Comparison of ENCODE assay signal across 2 cellular contexts in the genomic region with DNA sequence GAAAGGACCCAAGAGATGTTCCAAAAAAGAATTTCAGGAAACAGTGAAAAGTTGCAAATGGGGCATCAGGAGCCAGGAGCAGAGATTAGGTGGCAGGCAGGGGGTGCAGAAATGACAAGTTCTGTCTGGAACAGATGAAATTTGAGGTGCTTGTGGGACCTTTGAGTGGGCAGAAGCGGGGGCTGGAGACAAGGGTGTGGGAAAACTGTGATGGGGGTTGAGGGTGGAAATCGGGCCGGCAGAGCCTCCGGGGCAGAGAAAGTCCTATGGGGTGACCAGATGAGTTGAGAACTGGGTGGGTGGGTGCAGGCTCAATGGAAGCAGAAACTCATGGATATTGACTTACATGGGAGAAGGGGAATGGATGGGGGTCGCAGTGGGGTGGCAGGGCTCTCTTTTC.
TF ChIP-seq lines count a peak whose summit lies in the region.

No MANE protein-coding gene starts in this region.

TF ChIP-seq in GM23338, 12 proteins besides CTCF, POLR2A, EP300 and RAD21 (continued from another document):
- TF ChIP-seq, protein P1, sequence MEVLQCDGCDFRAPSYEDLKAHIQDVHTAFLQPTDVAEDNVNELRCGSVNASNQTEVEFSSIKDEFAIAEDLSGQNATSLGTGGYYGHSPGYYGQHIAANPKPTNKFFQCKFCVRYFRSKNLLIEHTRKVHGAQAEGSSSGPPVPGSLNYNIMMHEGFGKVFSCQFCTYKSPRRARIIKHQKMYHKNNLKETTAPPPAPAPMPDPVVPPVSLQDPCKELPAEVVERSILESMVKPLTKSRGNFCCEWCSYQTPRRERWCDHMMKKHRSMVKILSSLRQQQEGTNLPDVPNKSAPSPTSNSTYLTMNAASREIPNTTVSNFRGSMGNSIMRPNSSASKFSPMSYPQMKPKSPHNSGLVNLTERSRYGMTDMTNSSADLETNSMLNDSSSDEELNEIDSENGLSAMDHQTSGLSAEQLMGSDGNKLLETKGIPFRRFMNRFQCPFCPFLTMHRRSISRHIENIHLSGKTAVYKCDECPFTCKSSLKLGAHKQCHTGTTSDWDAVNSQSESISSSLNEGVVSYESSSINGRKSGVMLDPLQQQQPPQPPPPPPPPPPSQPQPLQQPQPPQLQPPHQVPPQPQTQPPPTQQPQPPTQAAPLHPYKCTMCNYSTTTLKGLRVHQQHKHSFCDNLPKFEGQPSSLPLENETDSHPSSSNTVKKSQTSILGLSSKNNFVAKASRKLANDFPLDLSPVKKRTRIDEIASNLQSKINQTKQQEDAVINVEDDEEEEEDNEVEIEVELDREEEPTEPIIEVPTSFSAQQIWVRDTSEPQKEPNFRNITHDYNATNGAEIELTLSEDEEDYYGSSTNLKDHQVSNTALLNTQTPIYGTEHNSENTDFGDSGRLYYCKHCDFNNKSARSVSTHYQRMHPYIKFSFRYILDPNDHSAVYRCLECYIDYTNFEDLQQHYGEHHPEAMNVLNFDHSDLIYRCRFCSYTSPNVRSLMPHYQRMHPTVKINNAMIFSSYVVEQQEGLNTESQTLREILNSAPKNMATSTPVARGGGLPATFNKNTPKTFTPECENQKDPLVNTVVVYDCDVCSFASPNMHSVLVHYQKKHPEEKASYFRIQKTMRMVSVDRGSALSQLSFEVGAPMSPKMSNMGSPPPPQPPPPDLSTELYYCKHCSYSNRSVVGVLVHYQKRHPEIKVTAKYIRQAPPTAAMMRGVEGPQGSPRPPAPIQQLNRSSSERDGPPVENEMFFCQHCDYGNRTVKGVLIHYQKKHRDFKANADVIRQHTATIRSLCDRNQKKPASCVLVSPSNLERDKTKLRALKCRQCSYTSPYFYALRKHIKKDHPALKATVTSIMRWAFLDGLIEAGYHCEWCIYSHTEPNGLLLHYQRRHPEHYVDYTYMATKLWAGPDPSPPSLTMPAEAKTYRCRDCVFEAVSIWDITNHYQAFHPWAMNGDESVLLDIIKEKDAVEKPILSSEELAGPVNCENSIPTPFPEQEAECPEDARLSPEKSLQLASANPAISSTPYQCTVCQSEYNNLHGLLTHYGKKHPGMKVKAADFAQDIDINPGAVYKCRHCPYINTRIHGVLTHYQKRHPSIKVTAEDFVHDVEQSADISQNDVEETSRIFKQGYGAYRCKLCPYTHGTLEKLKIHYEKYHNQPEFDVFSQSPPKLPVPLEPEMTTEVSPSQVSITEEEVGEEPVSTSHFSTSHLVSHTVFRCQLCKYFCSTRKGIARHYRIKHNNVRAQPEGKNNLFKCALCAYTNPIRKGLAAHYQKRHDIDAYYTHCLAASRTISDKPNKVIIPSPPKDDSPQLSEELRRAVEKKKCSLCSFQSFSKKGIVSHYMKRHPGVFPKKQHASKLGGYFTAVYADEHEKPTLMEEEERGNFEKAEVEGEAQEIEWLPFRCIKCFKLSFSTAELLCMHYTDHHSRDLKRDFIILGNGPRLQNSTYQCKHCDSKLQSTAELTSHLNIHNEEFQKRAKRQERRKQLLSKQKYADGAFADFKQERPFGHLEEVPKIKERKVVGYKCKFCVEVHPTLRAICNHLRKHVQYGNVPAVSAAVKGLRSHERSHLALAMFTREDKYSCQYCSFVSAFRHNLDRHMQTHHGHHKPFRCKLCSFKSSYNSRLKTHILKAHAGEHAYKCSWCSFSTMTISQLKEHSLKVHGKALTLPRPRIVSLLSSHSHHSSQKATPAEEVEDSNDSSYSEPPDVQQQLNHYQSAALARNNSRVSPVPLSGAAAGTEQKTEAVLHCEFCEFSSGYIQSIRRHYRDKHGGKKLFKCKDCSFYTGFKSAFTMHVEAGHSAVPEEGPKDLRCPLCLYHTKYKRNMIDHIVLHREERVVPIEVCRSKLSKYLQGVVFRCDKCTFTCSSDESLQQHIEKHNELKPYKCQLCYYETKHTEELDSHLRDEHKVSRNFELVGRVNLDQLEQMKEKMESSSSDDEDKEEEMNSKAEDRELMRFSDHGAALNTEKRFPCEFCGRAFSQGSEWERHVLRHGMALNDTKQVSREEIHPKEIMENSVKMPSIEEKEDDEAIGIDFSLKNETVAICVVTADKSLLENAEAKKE (CRISPR knock-in tag; IDR thresholded peaks at IDR 0.05), result no peak
- TF ChIP-seq, protein P2, sequence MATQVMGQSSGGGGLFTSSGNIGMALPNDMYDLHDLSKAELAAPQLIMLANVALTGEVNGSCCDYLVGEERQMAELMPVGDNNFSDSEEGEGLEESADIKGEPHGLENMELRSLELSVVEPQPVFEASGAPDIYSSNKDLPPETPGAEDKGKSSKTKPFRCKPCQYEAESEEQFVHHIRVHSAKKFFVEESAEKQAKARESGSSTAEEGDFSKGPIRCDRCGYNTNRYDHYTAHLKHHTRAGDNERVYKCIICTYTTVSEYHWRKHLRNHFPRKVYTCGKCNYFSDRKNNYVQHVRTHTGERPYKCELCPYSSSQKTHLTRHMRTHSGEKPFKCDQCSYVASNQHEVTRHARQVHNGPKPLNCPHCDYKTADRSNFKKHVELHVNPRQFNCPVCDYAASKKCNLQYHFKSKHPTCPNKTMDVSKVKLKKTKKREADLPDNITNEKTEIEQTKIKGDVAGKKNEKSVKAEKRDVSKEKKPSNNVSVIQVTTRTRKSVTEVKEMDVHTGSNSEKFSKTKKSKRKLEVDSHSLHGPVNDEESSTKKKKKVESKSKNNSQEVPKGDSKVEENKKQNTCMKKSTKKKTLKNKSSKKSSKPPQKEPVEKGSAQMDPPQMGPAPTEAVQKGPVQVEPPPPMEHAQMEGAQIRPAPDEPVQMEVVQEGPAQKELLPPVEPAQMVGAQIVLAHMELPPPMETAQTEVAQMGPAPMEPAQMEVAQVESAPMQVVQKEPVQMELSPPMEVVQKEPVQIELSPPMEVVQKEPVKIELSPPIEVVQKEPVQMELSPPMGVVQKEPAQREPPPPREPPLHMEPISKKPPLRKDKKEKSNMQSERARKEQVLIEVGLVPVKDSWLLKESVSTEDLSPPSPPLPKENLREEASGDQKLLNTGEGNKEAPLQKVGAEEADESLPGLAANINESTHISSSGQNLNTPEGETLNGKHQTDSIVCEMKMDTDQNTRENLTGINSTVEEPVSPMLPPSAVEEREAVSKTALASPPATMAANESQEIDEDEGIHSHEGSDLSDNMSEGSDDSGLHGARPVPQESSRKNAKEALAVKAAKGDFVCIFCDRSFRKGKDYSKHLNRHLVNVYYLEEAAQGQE (IDR thresholded peaks at IDR 0.05; ENCODE audit: unreplicated experiment), result no peak
- TF ChIP-seq EZH2phosphoT487 (IDR thresholded peaks at IDR 0.05; ENCODE audit: unreplicated experiment) (no peak), EZH2 (IDR thresholded peaks at IDR 0.05; ENCODE audit: low read depth, unreplicated experiment) (no peak), POLR2AphosphoS5 (IDR thresholded peaks at IDR 0.05; ENCODE audit: low read depth) (no peak), CREB1 (CRISPR knock-in tag; IDR thresholded peaks at IDR 0.05; ENCODE audit: low read depth) (no peak), ZNF114 (CRISPR knock-in tag; IDR thresholded peaks at IDR 0.05) (no peak), STAT1 (IDR thresholded peaks at IDR 0.05; ENCODE audit: unreplicated experiment) (no peak)

TF ChIP-seq in WTC11, 78 proteins besides CTCF, POLR2A, EP300 and RAD21 (continued from another document):
- TF ChIP-seq, protein P3, sequence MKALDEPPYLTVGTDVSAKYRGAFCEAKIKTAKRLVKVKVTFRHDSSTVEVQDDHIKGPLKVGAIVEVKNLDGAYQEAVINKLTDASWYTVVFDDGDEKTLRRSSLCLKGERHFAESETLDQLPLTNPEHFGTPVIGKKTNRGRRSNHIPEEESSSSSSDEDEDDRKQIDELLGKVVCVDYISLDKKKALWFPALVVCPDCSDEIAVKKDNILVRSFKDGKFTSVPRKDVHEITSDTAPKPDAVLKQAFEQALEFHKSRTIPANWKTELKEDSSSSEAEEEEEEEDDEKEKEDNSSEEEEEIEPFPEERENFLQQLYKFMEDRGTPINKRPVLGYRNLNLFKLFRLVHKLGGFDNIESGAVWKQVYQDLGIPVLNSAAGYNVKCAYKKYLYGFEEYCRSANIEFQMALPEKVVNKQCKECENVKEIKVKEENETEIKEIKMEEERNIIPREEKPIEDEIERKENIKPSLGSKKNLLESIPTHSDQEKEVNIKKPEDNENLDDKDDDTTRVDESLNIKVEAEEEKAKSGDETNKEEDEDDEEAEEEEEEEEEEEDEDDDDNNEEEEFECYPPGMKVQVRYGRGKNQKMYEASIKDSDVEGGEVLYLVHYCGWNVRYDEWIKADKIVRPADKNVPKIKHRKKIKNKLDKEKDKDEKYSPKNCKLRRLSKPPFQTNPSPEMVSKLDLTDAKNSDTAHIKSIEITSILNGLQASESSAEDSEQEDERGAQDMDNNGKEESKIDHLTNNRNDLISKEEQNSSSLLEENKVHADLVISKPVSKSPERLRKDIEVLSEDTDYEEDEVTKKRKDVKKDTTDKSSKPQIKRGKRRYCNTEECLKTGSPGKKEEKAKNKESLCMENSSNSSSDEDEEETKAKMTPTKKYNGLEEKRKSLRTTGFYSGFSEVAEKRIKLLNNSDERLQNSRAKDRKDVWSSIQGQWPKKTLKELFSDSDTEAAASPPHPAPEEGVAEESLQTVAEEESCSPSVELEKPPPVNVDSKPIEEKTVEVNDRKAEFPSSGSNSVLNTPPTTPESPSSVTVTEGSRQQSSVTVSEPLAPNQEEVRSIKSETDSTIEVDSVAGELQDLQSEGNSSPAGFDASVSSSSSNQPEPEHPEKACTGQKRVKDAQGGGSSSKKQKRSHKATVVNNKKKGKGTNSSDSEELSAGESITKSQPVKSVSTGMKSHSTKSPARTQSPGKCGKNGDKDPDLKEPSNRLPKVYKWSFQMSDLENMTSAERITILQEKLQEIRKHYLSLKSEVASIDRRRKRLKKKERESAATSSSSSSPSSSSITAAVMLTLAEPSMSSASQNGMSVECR (CRISPR knock-in tag; IDR thresholded peaks at IDR 0.05; ENCODE audit: borderline replicate concordance), result no peak
- TF ChIP-seq NFE2L1 (CRISPR knock-in tag; IDR thresholded peaks at IDR 0.05), result no peak
- TF ChIP-seq, protein P4, sequence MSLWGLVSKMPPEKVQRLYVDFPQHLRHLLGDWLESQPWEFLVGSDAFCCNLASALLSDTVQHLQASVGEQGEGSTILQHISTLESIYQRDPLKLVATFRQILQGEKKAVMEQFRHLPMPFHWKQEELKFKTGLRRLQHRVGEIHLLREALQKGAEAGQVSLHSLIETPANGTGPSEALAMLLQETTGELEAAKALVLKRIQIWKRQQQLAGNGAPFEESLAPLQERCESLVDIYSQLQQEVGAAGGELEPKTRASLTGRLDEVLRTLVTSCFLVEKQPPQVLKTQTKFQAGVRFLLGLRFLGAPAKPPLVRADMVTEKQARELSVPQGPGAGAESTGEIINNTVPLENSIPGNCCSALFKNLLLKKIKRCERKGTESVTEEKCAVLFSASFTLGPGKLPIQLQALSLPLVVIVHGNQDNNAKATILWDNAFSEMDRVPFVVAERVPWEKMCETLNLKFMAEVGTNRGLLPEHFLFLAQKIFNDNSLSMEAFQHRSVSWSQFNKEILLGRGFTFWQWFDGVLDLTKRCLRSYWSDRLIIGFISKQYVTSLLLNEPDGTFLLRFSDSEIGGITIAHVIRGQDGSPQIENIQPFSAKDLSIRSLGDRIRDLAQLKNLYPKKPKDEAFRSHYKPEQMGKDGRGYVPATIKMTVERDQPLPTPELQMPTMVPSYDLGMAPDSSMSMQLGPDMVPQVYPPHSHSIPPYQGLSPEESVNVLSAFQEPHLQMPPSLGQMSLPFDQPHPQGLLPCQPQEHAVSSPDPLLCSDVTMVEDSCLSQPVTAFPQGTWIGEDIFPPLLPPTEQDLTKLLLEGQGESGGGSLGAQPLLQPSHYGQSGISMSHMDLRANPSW (CRISPR knock-in tag; conservative IDR thresholded peaks at IDR 0.05; ENCODE audit: low read depth), result no peak
- no peak for TF ChIP-seq SMAD4 (CRISPR knock-in tag; IDR thresholded peaks at IDR 0.05)
- TF ChIP-seq NR2C2 (CRISPR knock-in tag; IDR thresholded peaks at IDR 0.05), result no peak
- no peak for TF ChIP-seq GTF2I (CRISPR knock-in tag; conservative IDR thresholded peaks at IDR 0.05)
- TF ChIP-seq FOXK1 (CRISPR knock-in tag; IDR thresholded peaks at IDR 0.05), result no peak
- no peak for TF ChIP-seq TP53 (CRISPR knock-in tag; IDR thresholded peaks at IDR 0.05)
- no peak for TF ChIP-seq ZNF121 (CRISPR knock-in tag; IDR thresholded peaks at IDR 0.05)
- TF ChIP-seq, protein P5, sequence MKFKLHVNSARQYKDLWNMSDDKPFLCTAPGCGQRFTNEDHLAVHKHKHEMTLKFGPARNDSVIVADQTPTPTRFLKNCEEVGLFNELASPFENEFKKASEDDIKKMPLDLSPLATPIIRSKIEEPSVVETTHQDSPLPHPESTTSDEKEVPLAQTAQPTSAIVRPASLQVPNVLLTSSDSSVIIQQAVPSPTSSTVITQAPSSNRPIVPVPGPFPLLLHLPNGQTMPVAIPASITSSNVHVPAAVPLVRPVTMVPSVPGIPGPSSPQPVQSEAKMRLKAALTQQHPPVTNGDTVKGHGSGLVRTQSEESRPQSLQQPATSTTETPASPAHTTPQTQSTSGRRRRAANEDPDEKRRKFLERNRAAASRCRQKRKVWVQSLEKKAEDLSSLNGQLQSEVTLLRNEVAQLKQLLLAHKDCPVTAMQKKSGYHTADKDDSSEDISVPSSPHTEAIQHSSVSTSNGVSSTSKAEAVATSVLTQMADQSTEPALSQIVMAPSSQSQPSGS (CRISPR knock-in tag; IDR thresholded peaks at IDR 0.05; ENCODE audit: borderline replicate concordance, low read depth), result no peak
- TF ChIP-seq ETV6 (CRISPR knock-in tag; IDR thresholded peaks at IDR 0.05), result no peak
- no peak for TF ChIP-seq NR3C1 (CRISPR knock-in tag; conservative IDR thresholded peaks at IDR 0.05; ENCODE audit: low read depth)
- no peak for TF ChIP-seq HMGA2 (CRISPR knock-in tag; IDR thresholded peaks at IDR 0.05)
- TF ChIP-seq, protein P6, sequence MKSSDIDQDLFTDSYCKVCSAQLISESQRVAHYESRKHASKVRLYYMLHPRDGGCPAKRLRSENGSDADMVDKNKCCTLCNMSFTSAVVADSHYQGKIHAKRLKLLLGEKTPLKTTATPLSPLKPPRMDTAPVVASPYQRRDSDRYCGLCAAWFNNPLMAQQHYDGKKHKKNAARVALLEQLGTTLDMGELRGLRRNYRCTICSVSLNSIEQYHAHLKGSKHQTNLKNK (CRISPR knock-in tag; IDR thresholded peaks at IDR 0.05), result no peak
- TF ChIP-seq RELA (CRISPR knock-in tag; IDR thresholded peaks at IDR 0.05; ENCODE audit: borderline replicate concordance), result no peak
- TF ChIP-seq CREM (CRISPR knock-in tag; IDR thresholded peaks at IDR 0.05), result no peak
